ENCODE assay signal across 23 cellular contexts in the genomic region with DNA sequence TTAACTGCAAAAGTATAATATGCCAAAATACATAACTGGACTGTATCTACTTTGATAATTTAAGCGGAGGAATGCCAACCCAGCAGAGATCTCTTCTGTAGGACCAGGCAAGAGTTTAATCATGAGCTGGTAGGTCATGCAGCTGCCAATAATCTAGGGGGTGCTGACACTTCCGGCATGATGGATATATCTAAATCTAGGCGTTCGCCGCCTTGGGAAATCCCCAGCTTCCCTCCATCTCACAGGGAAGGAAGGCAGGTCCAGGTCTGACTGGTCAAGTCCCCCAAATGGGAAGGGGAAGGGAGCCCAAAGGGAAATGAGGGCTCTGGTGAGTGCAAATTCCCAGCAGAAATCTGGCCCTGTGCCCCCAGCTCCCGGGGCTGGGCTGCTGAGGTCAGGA.
DNase-seq lines count a peak whose midpoint lies in the region; ATAC-seq, FAIRE-seq and TF ChIP-seq lines count a peak whose summit lies in the region.
"Had no signal": no experiment of that assay in that cellular context is flagged by ENCODE, and none has a peak within 500 bp of the region (broad histone marks: within the 10 kb centered on the region; RNA-seq: fewer than 3 reads in every experiment).

No MANE protein-coding gene starts in this region.

- H3K4me1 ChIP-seq in endothelial cell of umbilical vein (ENCODE audit: control insufficient read depth, extremely low read depth, insufficient read depth, low read length) = peaks cover 13% of the 10 kb centered on the region
- H3K4me1 ChIP-seq in neuronal stem cell (ENCODE audit: control insufficient read depth in 2 of 2, insufficient read depth in 1 of 2, low read depth in 1 of 2, low read length in 2 of 2) = peaks cover 28% of the 10 kb centered on the region in 2 donors
- H3K4me1 ChIP-seq in trophoblast cell (ENCODE audit: control insufficient read depth in 1 of 2, insufficient read depth in 2 of 2, low read length in 2 of 2) = peaks cover 11 to 24% of the 10 kb centered on the region in 2 experiments

- no peaks in the 10 kb centered on the region for H3K36me3 ChIP-seq in endothelial cell of umbilical vein (ENCODE audit: control insufficient read depth in 2 of 2, extremely low read depth in 1 of 2, insufficient read depth in 2 of 2, low read length in 2 of 2)
- no peaks in the 10 kb centered on the region for H3K36me3 ChIP-seq in neuronal stem cell (replicated peaks in 1 of 2; ENCODE audit: control insufficient read depth in 2 of 2, insufficient read depth in 2 of 2, low read length in 2 of 2)
- peaks cover 0 to 3% of the 10 kb centered on the region in 2 experiments for H3K36me3 ChIP-seq in trophoblast cell (ENCODE audit: control insufficient read depth in 1 of 2, insufficient read depth in 2 of 2, low read length in 2 of 2)
- H3K36me3 ChIP-seq: BE2C, MG63 had no signal

- TF ChIP-seq POLR2A in endothelial cell of umbilical vein (IDR thresholded peaks at IDR 0.05; ENCODE audit: low read depth, low read length) = no peak

- H3K9me1 ChIP-seq in endothelial cell of umbilical vein (replicated peaks; ENCODE audit: control insufficient read depth, extremely low read depth, insufficient read depth, low read length) = no peaks in the 10 kb centered on the region

- peak; percentile 76 for FAIRE-seq in endothelial cell of umbilical vein (lab: Jason Lieb, UNC)
- FAIRE-seq: D721Med, H1, RCC 7860 had no signal

- H3K27me3 ChIP-seq in endothelial cell of umbilical vein (ENCODE audit: control insufficient read depth in 2 of 2, insufficient read depth in 2 of 2, low read length in 2 of 2) = no peaks in the 10 kb centered on the region
- peaks cover 0 to 2% (median 0%) of the 10 kb centered on the region in 3 experiments for H3K27me3 ChIP-seq in neuronal stem cell (ENCODE audit: control insufficient read depth in 3 of 3, insufficient read depth in 3 of 3, low read depth in 1 of 3, low read length in 3 of 3)
- H3K27me3 ChIP-seq in trophoblast cell (ENCODE audit: insufficient read depth, low read length) = no peaks in the 10 kb centered on the region
- H3K27me3 ChIP-seq: BE2C, MG63 had no signal

- POLR2A ChIA-PET in endothelial cell of umbilical vein (lab: Charles Lee) = no interaction called here

- CTCF ChIA-PET in endothelial cell of umbilical vein (lab: Charles Lee) = interaction anchor here (0.8 to 1.3 kb wide), 2 partner anchors 41 to 91 kb away, joined by 3 to 4 read pairs; no protein-coding TSS in a partner anchor

- H3K23ac ChIP-seq in neuronal stem cell (ENCODE audit: low read depth, low read length, poor library complexity) (no peak overlapping the region), trophoblast cell (ENCODE audit: low read length) (no peak overlapping the region)

- WGBS in neuronal stem cell (ENCODE audit: extremely low coverage in 2 of 2, insufficient read length in 2 of 2, insufficient replicate concordance in 1 of 2), 2 donors = no CpG with 5 or more reads among the region's 6 CpGs
- no CpG with 5 or more reads among the region's 6 CpGs for WGBS in trophoblast cell (ENCODE audit: extremely low coverage, insufficient coverage, insufficient read length)

- dilution Hi-C loops in endothelial cell of umbilical vein (cut with MboI; ENCODE audit: extremely low pct_ligation_motif_present, low sequenced_read_pairs) = no loop called here

- no peak overlapping the region for H2AFZ ChIP-seq in endothelial cell of umbilical vein (ENCODE audit: low read depth, low read length)
- H2AFZ ChIP-seq in neuronal stem cell (ENCODE audit: low read length) = no peak overlapping the region
- no peak overlapping the region for H2AFZ ChIP-seq in trophoblast cell (ENCODE audit: insufficient read depth, low read length, poor library complexity)

- no peak overlapping the region for H3K4ac ChIP-seq in neuronal stem cell (ENCODE audit: low read length)
- H3K4ac ChIP-seq in trophoblast cell (ENCODE audit: low read depth, low read length) = no peak overlapping the region

- H4K8ac ChIP-seq in neuronal stem cell (ENCODE audit: low read depth, low read length) (no peak overlapping the region), trophoblast cell (ENCODE audit: low read depth, low read length) (no peak overlapping the region)

- H3K14ac ChIP-seq in neuronal stem cell (ENCODE audit: low read length) (no peak overlapping the region), trophoblast cell (ENCODE audit: low read length) (no peak overlapping the region)

- H3K79me2 ChIP-seq in endothelial cell of umbilical vein (ENCODE audit: control insufficient read depth, insufficient read depth, low read length) = no peaks in the 10 kb centered on the region
- no peaks in the 10 kb centered on the region for H3K79me2 ChIP-seq in trophoblast cell (ENCODE audit: control insufficient read depth, insufficient read depth, low read length, poor library complexity)

- no peak for DNase-seq in left ventricle myocardium superior
- DNase-seq in cardiac septum (ENCODE audit: low spot score) = no peak
- DNase-seq in endothelial cell of umbilical vein (ENCODE audit: low read depth, low spot score) = peak; percentile 54
- no peak for DNase-seq in neuronal stem cell (ENCODE audit: low spot score)
- no peak for DNase-seq in SKM-1 (lab: John Stamatoyannopoulos, UW; ENCODE audit: unreplicated experiment)
- DNase-seq in trophoblast cell = no peak
- DNase-seq: BE2C, DMS53, EL, GF-D8, MG63, NCI-H1417, NCI-H1694 treated with DMSO at 0.1 percent for 48 hours, NCI-H2081 treated with DMSO at 0.1 percent for 48 hours, NCI-H2171 treated with DMSO at 0.1 percent for 48 hours, NCI-H446 treated with DMSO at 0.1 percent for 48 hours, NCI-H526 treated with DMSO at 0.1 percent for 48 hours, OCI-M1 had no signal

- no peak for TF ChIP-seq CTCF in endothelial cell of umbilical vein (IDR thresholded peaks at IDR 0.05; ENCODE audit: extremely low read depth in 1 of 2, insufficient read depth in 1 of 2, low read depth in 1 of 2, low read length in 2 of 2)

- intact Hi-C loops in left ventricle myocardium superior (cut with micrococcal nuclease) = no loop called here
- intact Hi-C loops in cardiac septum (cut with DNase I) = no loop called here
- intact Hi-C loops in endothelial cell of umbilical vein (cut with micrococcal nuclease) = no loop called here

- H3K9me3 ChIP-seq in endothelial cell of umbilical vein (replicated peaks; ENCODE audit: control insufficient read depth, insufficient read depth, low read length) (no peaks in the 10 kb centered on the region), neuronal stem cell (replicated peaks in 1 of 2; ENCODE audit: control insufficient read depth in 2 of 2, insufficient read depth in 1 of 2, low read depth in 1 of 2, low read length in 2 of 2) (no peaks in the 10 kb centered on the region), trophoblast cell (ENCODE audit: insufficient read depth, low read depth, low read length) (no peaks in the 10 kb centered on the region)
- H3K9me3 ChIP-seq: BE2C, MG63 had no signal

- no peak overlapping the region for H3K27ac ChIP-seq in endothelial cell of umbilical vein (ENCODE audit: insufficient read depth, low read depth, low read length)
- no peak overlapping the region for H3K27ac ChIP-seq in neuronal stem cell (replicated peaks; ENCODE audit: low read length)
- H3K27ac ChIP-seq in trophoblast cell (ENCODE audit: low read depth, low read length) = no peak overlapping the region

- H2BK15ac ChIP-seq in neuronal stem cell (ENCODE audit: low read length) = no peak overlapping the region

- H4K12ac ChIP-seq in trophoblast cell (ENCODE audit: low read depth, low read length) = no peak overlapping the region

- no peak overlapping the region for H3K4me2 ChIP-seq in endothelial cell of umbilical vein (ENCODE audit: insufficient read depth, low read length)
- H3K4me2 ChIP-seq in neuronal stem cell (ENCODE audit: insufficient read depth, low read length, poor library complexity, severe bottlenecking) = no peak overlapping the region
- H3K4me2 ChIP-seq in trophoblast cell (ENCODE audit: low read length) = no peak overlapping the region

- peak overlapping the region; percentile 54 for H2AK5ac ChIP-seq in neuronal stem cell (ENCODE audit: low read depth, low read length)
- no peak overlapping the region for H2AK5ac ChIP-seq in trophoblast cell (ENCODE audit: low read length)

- H3K9ac ChIP-seq in endothelial cell of umbilical vein (replicated peaks; ENCODE audit: extremely low read depth, insufficient read depth, low read length) (no peak overlapping the region), neuronal stem cell (ENCODE audit: low read depth, low read length, poor library complexity) (no peak overlapping the region), trophoblast cell (ENCODE audit: low read length) (no peak overlapping the region)

- H3K4me3 ChIP-seq in endothelial cell of umbilical vein (replicated peaks in 1 of 3; ENCODE audit: insufficient read depth in 1 of 3, low read depth in 1 of 3, low read length in 3 of 3) (no peak overlapping the region), neuronal stem cell (ENCODE audit: low read length in 2 of 2) (no peak overlapping the region), trophoblast cell (ENCODE audit: low read depth, low read length) (no peak overlapping the region)
- H3K4me3 ChIP-seq: MG63 had no signal

- H2BK12ac ChIP-seq in neuronal stem cell (ENCODE audit: low read length) (no peak overlapping the region), trophoblast cell (ENCODE audit: low read length) (no peak overlapping the region)

- H2BK5ac ChIP-seq in neuronal stem cell (ENCODE audit: low read length) (no peak overlapping the region), trophoblast cell (ENCODE audit: low read depth, low read length, poor library complexity) (no peak overlapping the region)

- no peaks in the 10 kb centered on the region for H4K20me1 ChIP-seq in endothelial cell of umbilical vein (replicated peaks; ENCODE audit: control insufficient read depth, extremely low read depth, insufficient read depth, low read length)

- H4K91ac ChIP-seq in neuronal stem cell (ENCODE audit: low read depth, low read length, poor library complexity) (no peak overlapping the region), trophoblast cell (ENCODE audit: low read depth, low read length) (no peak overlapping the region)

- H2BK120ac ChIP-seq in neuronal stem cell (ENCODE audit: low read depth, low read length) = no peak overlapping the region
- H2BK120ac ChIP-seq in trophoblast cell (ENCODE audit: insufficient read depth, low read length, poor library complexity) = no peak overlapping the region

- no TSS peak for BruUV-seq in endothelial cell of umbilical vein (replicated peaks; lab: Mats Ljungman, UMichigan)

- H3K18ac ChIP-seq in neuronal stem cell (ENCODE audit: low read length) (peak overlapping the region; percentile 86), trophoblast cell (ENCODE audit: low read length) (no peak overlapping the region)

- H3K79me1 ChIP-seq in neuronal stem cell (ENCODE audit: low read depth, low read length) (no peaks in the 10 kb centered on the region), trophoblast cell (ENCODE audit: low read length) (peaks cover 2% of the 10 kb centered on the region)

- ATAC-seq in left ventricle myocardium superior (peak; percentile 19), GM21447 (IDR thresholded peaks at IDR 0.05; ENCODE audit: unreplicated experiment) (no peak)
- ATAC-seq: HCT116 had no signal

TF ChIP-seq in endothelial cell of umbilical vein, 7 proteins besides CTCF, POLR2A, EP300 and RAD21 (continues in another document):
- TF ChIP-seq JUN (IDR thresholded peaks at IDR 0.05; ENCODE audit: borderline replicate concordance, insufficient read depth, insufficient read length, low read depth) = no peak
- TF ChIP-seq MYC (IDR thresholded peaks at IDR 0.05; ENCODE audit: low read depth, low read length) = no peak
